29 cellular contexts compared by ENCODE assay signal in the genomic region with DNA sequence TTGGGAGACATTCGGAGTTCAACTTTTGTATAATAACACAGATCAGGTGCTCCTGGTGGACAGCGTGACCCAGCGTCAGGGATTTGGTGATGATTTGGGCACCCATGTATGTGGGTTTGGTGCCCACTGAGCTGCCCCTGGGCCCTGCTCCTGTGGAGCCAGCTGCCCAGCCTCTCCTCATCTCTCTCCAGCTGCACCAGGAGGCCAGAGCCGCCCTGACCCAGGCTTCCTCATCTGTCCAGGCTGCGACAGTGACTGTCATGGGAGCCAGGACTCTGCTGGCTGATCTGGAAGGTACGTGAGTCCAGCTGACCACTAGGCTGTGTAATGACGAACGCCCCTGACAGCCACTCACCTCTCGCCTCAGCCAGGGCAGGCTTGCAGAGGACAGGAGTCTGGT. TPM values are rescaled to one million over a fixed set of nuclear protein-coding genes. Genes with fewer than 3 reads are reported as not detected.
"Had no signal": no experiment of that assay in that cellular context is flagged by ENCODE, and none has a peak within 500 bp of the region (broad histone marks: within the 10 kb centered on the region; RNA-seq: fewer than 3 reads in every experiment).

No MANE protein-coding gene starts in this region.

- H3K4me1 ChIP-seq: ascending aorta had no signal

- H3K36me3 ChIP-seq: ascending aorta, cardiac muscle cell had no signal

- DNase-seq: activated B cell treated with CpG ODN at 0.5 μM for 24 hours; activated CD4-positive, alpha-beta memory T cell treated with anti-CD3 and anti-CD28 coated beads for 36 hours; activated CD4-positive, alpha-beta T cell treated with anti-CD3 and anti-CD28 coated beads for 4 hours; activated CD4-positive, alpha-beta T cell treated with anti-CD3 and anti-CD28 coated beads, Interleukin-2, amount 10 ng/mL, durations not matched to agents 24 days and 14 days; activated CD4-positive, alpha-beta T cell treated with anti-CD3 and anti-CD28 coated beads, Interleukin-2, amount 50 U/mL, for 1 hour; activated CD4-positive, alpha-beta T cell treated with anti-CD3 and anti-CD28 coated beads, Interleukin-2, amount 50 U/mL, for 4 hours; activated CD4-positive, CD25-positive, alpha-beta regulatory T cell treated with anti-CD3 and anti-CD28 coated beads, Interleukin-2, amount 50 U/mL, for 72 hours; activated CD8-positive, alpha-beta memory T cell treated with anti-CD3 and anti-CD28 coated beads, Interleukin-2, amount 50 U/mL, for 48 hours; activated CD8-positive, alpha-beta T cell treated with anti-CD3 and anti-CD28 coated beads for 36 hours; activated effector memory CD4-positive, alpha-beta T cell treated with Interleukin-2 at 50 U/mL for 16 hours; activated gamma-delta T cell; activated naive CD4-positive, alpha-beta T cell treated with anti-CD3 and anti-CD28 coated beads, Interleukin-2, amount 10 ng/mL, durations not matched to agents 7 days and 5 days; activated naive CD4-positive, alpha-beta T cell treated with Interleukin-2 at 50 U/mL for 16 hours; activated naive CD8-positive, alpha-beta T cell treated with anti-CD3 and anti-CD28 coated beads, Interleukin-2, amount 10 ng/mL, durations not matched to agents 7 days and 5 days; activated naive CD8-positive, alpha-beta T cell treated with anti-CD3 and anti-CD28 coated beads, Interleukin-2, amount 50 U/mL, for 24 hours; activated T-cell treated with anti-CD3 and anti-CD28 coated beads, Interleukin-2, amount 50 U/mL, for 24 hours; activated T-cell treated with anti-CD3 and anti-CD28 coated beads, Interleukin-2, amount 50 U/mL, for 48 hours; amygdala; anterior cingulate cortex; caudate nucleus; cerebellar nuclear complex; T-helper 1 cell; T-helper 2 cell; T-helper 9 cell had no signal

- FAIRE-seq: bronchial epithelial cell, TTC549 had no signal

- H3K27ac ChIP-seq: ascending aorta, cardiac muscle cell, VCaP had no signal

- ATAC-seq: activated CD8-positive, alpha-beta T cell treated with anti-CD3 and anti-CD28 coated beads for 36 hours; activated naive CD8-positive, alpha-beta T cell treated with anti-CD3 and anti-CD28 coated beads, Interleukin-2, amount 50 U/mL, for 24 hours had no signal

- H3K9me3 ChIP-seq: ascending aorta had no signal

- H3K4me3 ChIP-seq: ascending aorta, cardiac muscle cell had no signal

- H3K27me3 ChIP-seq: ascending aorta, cardiac muscle cell had no signal

RNA-seq across cellular contexts. Expression of a gene that starts 14.5 kb away (rescaled TPM):
- total RNA-seq: activated B cell treated with CpG ODN at 0.5 μM for 24 hours had no signal
